Comparison of ENCODE assay signal across 1 cellular context in genomic region chr1:6491966-6492365, GRCh38.
TF ChIP-seq lines count a peak whose summit lies in the region.

No MANE protein-coding gene starts in this region.

TF ChIP-seq in H1, 55 proteins besides CTCF, POLR2A, EP300 and RAD21:
- TF ChIP-seq ZNF274 (IDR thresholded peaks at IDR 0.05; ENCODE audit: borderline replicate concordance, extremely low read depth, low read length) (no peak), HDAC6 (IDR thresholded peaks at IDR 0.05; ENCODE audit: low read depth, low read length) (no peak), ATF2 (IDR thresholded peaks at IDR 0.05; ENCODE audit: low read length) (no peak), TCF12 (IDR thresholded peaks at IDR 0.05; ENCODE audit: low read depth, low read length) (no peak), CHD1 (IDR thresholded peaks at IDR 0.05; ENCODE audit: low read depth, low read length) (no peak), TAF1 (IDR thresholded peaks at IDR 0.05; ENCODE audit: low read depth, low read length) (no peak), RFX5 (IDR thresholded peaks at IDR 0.05; ENCODE audit: borderline replicate concordance, low read depth, low read length) (no peak)
